In the genomic region with DNA sequence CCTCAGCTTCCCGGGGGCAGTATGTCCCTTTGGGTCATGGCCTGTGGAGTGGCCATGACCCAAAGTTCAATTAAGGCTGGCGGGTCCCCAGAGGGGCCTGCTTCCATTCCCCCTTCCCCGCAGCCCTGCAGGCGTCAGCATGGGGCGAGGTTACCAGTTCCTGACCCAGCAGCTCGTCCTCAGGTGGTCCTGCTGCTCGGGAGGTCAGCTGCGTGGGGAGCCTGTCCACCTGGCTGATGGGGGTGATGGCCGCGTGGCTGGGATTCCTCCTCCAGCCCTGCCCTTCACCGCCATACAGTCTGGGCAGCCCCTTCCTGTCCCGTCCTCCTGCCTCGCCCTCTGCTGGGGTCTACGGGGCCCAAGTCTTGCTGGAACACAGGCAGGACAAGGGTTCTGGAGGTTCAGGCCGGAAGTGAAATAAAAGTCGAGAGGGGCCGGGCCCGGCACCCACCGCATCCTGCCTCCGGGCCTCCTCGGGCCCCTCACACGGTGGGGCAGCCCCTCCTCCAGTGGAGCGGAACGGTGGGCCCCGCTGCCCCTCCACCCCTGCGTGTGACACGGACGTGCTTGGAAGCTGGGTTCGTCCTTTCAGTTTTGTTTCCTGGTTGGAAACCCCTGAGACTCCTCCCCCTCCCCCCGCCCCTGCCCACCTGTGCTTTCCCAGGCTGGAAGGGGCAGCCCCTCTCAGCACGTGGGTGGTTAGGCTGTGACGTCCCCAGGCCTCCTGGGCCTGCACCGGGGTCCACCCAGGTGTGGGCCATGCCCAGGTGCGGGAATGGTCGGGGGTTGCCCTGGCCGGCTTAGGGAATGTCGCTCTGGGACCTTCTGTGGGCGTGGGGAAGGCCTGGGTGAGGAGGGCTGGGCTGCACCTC, we compare ENCODE assay signal across 8 cellular contexts. TPM values are rescaled to one million over a fixed set of nuclear protein-coding genes. Genes with fewer than 3 reads are reported as not detected.
DNase-seq lines count a peak whose midpoint lies in the region; ATAC-seq and TF ChIP-seq lines count a peak whose summit lies in the region.

No MANE protein-coding gene starts in this region.

- no TSS peak for BruUV-seq in Calu3 (replicated peaks; lab: Mats Ljungman, UMichigan)

- H3K4me1 Mint-ChIP-seq in Calu3 (ENCODE audit: low read depth, unreplicated experiment), result peaks cover 9% of the 10 kb centered on the region

- H3K27ac Mint-ChIP-seq in Calu3 (ENCODE audit: unreplicated experiment), result no peak overlapping the region

- H3K36me3 Mint-ChIP-seq in Calu3 (ENCODE audit: insufficient read depth, unreplicated experiment), result peaks cover 67% of the 10 kb centered on the region

- TF ChIP-seq CTCF in prostate gland (IDR thresholded peaks at IDR 0.05), result no peak
- TF ChIP-seq CTCF in Calu3 (IDR thresholded peaks at IDR 0.05; ENCODE audit: unreplicated experiment), result no peak

- no peaks in the 10 kb centered on the region for H3K9me3 Mint-ChIP-seq in Calu3 (ENCODE audit: low read depth, unreplicated experiment)

- CTCF ChIA-PET in Calu3 (lab: Charles Lee), result interaction anchor here (0.7 kb wide), 1 partner anchor 15 kb away, joined by 3 read pairs; no protein-coding TSS in a partner anchor

- no peaks in the 10 kb centered on the region for H3K27me3 ChIP-seq in prostate gland (replicated peaks; ENCODE audit: insufficient read depth)

- TF ChIP-seq POLR2A in GM18505 (IDR thresholded peaks at IDR 0.05; ENCODE audit: borderline replicate concordance, extremely low read depth, insufficient read depth, insufficient read length), result peak; percentile 85
- peak; percentile 48 for TF ChIP-seq POLR2A in prostate gland (IDR thresholded peaks at IDR 0.05)

- intact Hi-C loops in prostate gland (cut with DNase I), result loop anchor here (10.0 kb wide), 1 partner anchor 257 kb away; no protein-coding TSS in a partner anchor
- intact Hi-C loops in Calu3 (cut with micrococcal nuclease; ENCODE audit: unreplicated experiment), result no loop called here

- peak overlapping the region; percentile 73 for H3K27ac ChIP-seq in prostate gland

- no peak overlapping the region for H3K4me3 Mint-ChIP-seq in Calu3 (ENCODE audit: low read depth, unreplicated experiment)

- H3K36me3 ChIP-seq in prostate gland, result no peaks in the 10 kb centered on the region

- H3K9me3 ChIP-seq in prostate gland, result no peaks in the 10 kb centered on the region

- H3K4me1 ChIP-seq in prostate gland (replicated peaks), result peaks cover 29% of the 10 kb centered on the region

- H3K4me3 ChIP-seq in prostate gland, result peak overlapping the region; percentile 24 to 36

- H3K27me3 Mint-ChIP-seq in Calu3 (ENCODE audit: unreplicated experiment), result no peaks in the 10 kb centered on the region

- DNase-seq in activated CD4-positive, CD25-positive, alpha-beta regulatory T cell (lab: John Stamatoyannopoulos, UW), result peak; percentile 63 to 79 (median 74)
- peak; percentile 45 for DNase-seq in effector CD4-positive, alpha-beta T cell
- no peak for DNase-seq in prostate gland (ENCODE audit: low spot score)
- no peak for DNase-seq in Calu3
- DNase-seq in NCI-H774 (lab: John Stamatoyannopoulos, UW), result no peak
- DNase-seq in SIG-M5 (lab: John Stamatoyannopoulos, UW), result no peak

- ATAC-seq in GM18505 (IDR thresholded peaks at IDR 0.05; ENCODE audit: unreplicated experiment), result peak; percentile 43
- peak; percentile 49 for ATAC-seq in HG02763 (IDR thresholded peaks at IDR 0.05; ENCODE audit: unreplicated experiment)

- 14% methylated on average over 38 of the region's 38 CpGs for WGBS in prostate gland

RNA-seq across cellular contexts. Expression of a gene that starts 6.8 kb away (rescaled TPM):
- total RNA-seq in prostate gland (10 to 100 TPM; 19.4 to 19.7 TPM), Calu3 (2022) (74.3 and 87.9 TPM in 2 replicates)

RNA-seq across cellular contexts. Expression of a gene that starts 31.6 kb away (rescaled TPM):
- total RNA-seq in prostate gland (10 to 100 TPM in 1 of 2 donors, 1 to 10 TPM in 1; 1.6 to 47.5 TPM), Calu3 (2022) (15.3 and 17.6 TPM in 2 replicates)

RNA-seq across cellular contexts. Expression of a gene that starts 36.2 kb away (rescaled TPM):
- 1 to 10 TPM; 3.1 to 9.8 TPM for total RNA-seq in prostate gland
- total RNA-seq in Calu3 (2022), result 3.0 and 3.9 TPM in 2 replicates

Comparison
In these comparisons a context has a peak if more than half of its experiments do, and no peak if none do; other contexts are left out.
1. DNase-seq: peak in activated CD4-positive, CD25-positive, alpha-beta regulatory T cell (4 of 4) and effector CD4-positive, alpha-beta T cell (single experiment); none in prostate gland (single experiment), Calu3 (single experiment), NCI-H774 (single experiment) and SIG-M5 (single experiment).